Comparison of ENCODE assay signal across 8 cellular contexts in the genomic region with DNA sequence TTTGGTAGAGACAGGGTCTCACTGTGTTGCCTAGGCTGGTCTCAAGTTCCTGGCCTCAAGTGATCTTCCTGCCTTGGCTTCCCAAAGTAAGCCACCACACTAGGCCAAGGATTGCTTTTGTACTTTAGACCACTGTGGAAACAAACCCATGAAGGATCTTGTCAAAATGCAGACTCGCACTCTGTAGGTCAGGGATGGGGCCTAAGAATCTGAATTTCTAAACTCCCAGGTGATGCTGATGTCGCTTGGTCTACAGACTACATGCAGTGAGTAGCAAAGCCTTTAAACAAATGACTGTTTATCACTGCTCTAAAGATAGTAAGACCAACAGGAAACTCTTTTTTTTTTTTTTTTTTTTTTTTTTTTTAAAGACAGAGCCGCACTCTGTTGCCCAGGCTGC. TPM values are rescaled to one million over a fixed set of nuclear protein-coding genes. Genes with fewer than 3 reads are reported as not detected.
DNase-seq lines count a peak whose midpoint lies in the region; ATAC-seq and TF ChIP-seq lines count a peak whose summit lies in the region.

No MANE protein-coding gene starts in this region.

- no peaks in the 10 kb centered on the region for H3K27me3 ChIP-seq in gastroesophageal sphincter

- H3K36me3 ChIP-seq in gastroesophageal sphincter, result no peaks in the 10 kb centered on the region

- WGBS in gastroesophageal sphincter (ENCODE audit: low coverage in 1 of 2), 2 donors, result 75 to 89% methylated on average over 2 of the region's 3 CpGs

- H3K4me1 ChIP-seq in gastroesophageal sphincter, result no peaks in the 10 kb centered on the region

- peak; percentile 77 for ATAC-seq in GM18498 (IDR thresholded peaks at IDR 0.05; ENCODE audit: unreplicated experiment)
- peak; percentile 49 for ATAC-seq in GM21381 (IDR thresholded peaks at IDR 0.05; ENCODE audit: unreplicated experiment)
- ATAC-seq in HG03378 (IDR thresholded peaks at IDR 0.05; ENCODE audit: unreplicated experiment), result peak; percentile 54
- no peak for ATAC-seq in gastroesophageal sphincter

- TF ChIP-seq CTCF in fibroblast of pulmonary artery (IDR thresholded peaks at IDR 0.05; ENCODE audit: low read length, missing control alignments) (no peak), gastroesophageal sphincter (IDR thresholded peaks at IDR 0.05) (no peak)

- no peak overlapping the region for H3K27ac ChIP-seq in gastroesophageal sphincter

- TF ChIP-seq POLR2A in gastroesophageal sphincter (IDR thresholded peaks at IDR 0.05), result no peak

- DNase-seq in fibroblast of pulmonary artery (ENCODE audit: low read depth) (peak; percentile 3), UCSD-AML1 (lab: John Stamatoyannopoulos, UW; ENCODE audit: unreplicated experiment) (no peak), globus pallidus (ENCODE audit: low spot score) (no peak), NCI-H446 treated with DMSO at 0.1 percent for 48 hours (lab: John Stamatoyannopoulos, UW) (no peak)

- H3K4me3 ChIP-seq in fibroblast of pulmonary artery (replicated peaks; ENCODE audit: low read depth, low read length) (no peak overlapping the region), gastroesophageal sphincter (no peak overlapping the region)

- TF ChIP-seq EP300 in gastroesophageal sphincter (IDR thresholded peaks at IDR 0.05), result no peak

- no peaks in the 10 kb centered on the region for H3K9me3 ChIP-seq in gastroesophageal sphincter

RNA-seq across cellular contexts. Expression of a gene that starts 54.1 kb away (rescaled TPM):
- total RNA-seq in gastroesophageal sphincter, result 10 to 100 TPM; 15.3 to 22.6 (median 18.0) TPM

RNA-seq across cellular contexts. Expression of a gene that starts 54.4 kb away (rescaled TPM):
- total RNA-seq in gastroesophageal sphincter, result 1 to 10 TPM; 7.0 to 9.9 (median 8.4) TPM
